ENCODE assay signal across 24 cellular contexts in genomic region chr22:48760481-48761238, GRCh38.
DNase-seq lines count a peak whose midpoint lies in the region; ATAC-seq and TF ChIP-seq lines count a peak whose summit lies in the region.
"Had no signal": no experiment of that assay in that cellular context is flagged by ENCODE, and none has a peak within 500 bp of the region (broad histone marks: within the 10 kb centered on the region; RNA-seq: fewer than 3 reads in every experiment).

No MANE protein-coding gene starts in this region.

- H3K27ac ChIP-seq in right atrium auricular region: no peak overlapping the region
- H3K27ac ChIP-seq: body of pancreas, SJCRH30, skin epidermis, upper lobe of right lung, VCaP had no signal

- H3K9me3 ChIP-seq in right atrium auricular region: peaks cover 4 to 6% of the 10 kb centered on the region in 2 donors
- H3K9me3 ChIP-seq: body of pancreas, SJCRH30, upper lobe of right lung had no signal

- CTCF ChIA-PET in WTC11 (lab: Charles Lee): interaction anchor here (0.6 to 1.9 kb wide), 3 partner anchors 8 to 214 kb away, joined by 3 to 5 read pairs (median 3); no protein-coding TSS in a partner anchor

- ATAC-seq in WTC11: no peak
- ATAC-seq in HG02885 (IDR thresholded peaks at IDR 0.05; ENCODE audit: poor library complexity, unreplicated experiment): no peak
- ATAC-seq: body of pancreas; naive thymus-derived CD8-positive, alpha-beta T cell; stimulated activated naive CD8-positive, alpha-beta T cell treated with anti-CD3 and anti-CD28 coated beads, Interleukin-15, amount 100 ng/mL, for 72 hours; upper lobe of right lung had no signal

- no peaks in the 10 kb centered on the region for H3K36me3 Mint-ChIP-seq in WTC11
- no peaks in the 10 kb centered on the region for H3K36me3 Mint-ChIP-seq in T-helper 2 cell treated with Interferon-gamma antibody and Interleukin-4, amounts not matched to agents 5 μg/mL and 100 μg/mL, for 36 hours (ENCODE audit: low read depth)
- H3K36me3 Mint-ChIP-seq: memory B cell had no signal

- intact Hi-C loops in posterior vena cava (cut with DNase I): no loop called here

- H3K4me3 ChIP-seq in right atrium auricular region: no peak overlapping the region
- H3K4me3 ChIP-seq: body of pancreas, SJCRH30, skin epidermis, upper lobe of right lung had no signal

- peaks cover 15% of the 10 kb centered on the region for H3K9me3 Mint-ChIP-seq in WTC11
- H3K9me3 Mint-ChIP-seq in T-helper 2 cell treated with Interferon-gamma antibody and Interleukin-4, amounts not matched to agents 5 μg/mL and 100 μg/mL, for 36 hours: no peaks in the 10 kb centered on the region
- H3K9me3 Mint-ChIP-seq: activated T-helper 1 cell treated with anti-CD3 and anti-CD28 coated beads, Interleukin-12 subunit alpha, Interleukin-12 subunit beta, Interleukin-2, Interleukin-4 antibody, amounts not matched to agents 30 ng/mL and 10 ng/mL and 1 ng/mL, durations not matched to agents 14 hours and 24 hours and 36 hours had no signal

- H3K27me3 ChIP-seq in right atrium auricular region: no peaks in the 10 kb centered on the region
- H3K27me3 ChIP-seq: body of pancreas, upper lobe of right lung had no signal

- H3K4me1 Mint-ChIP-seq in WTC11: no peaks in the 10 kb centered on the region
- no peaks in the 10 kb centered on the region for H3K4me1 Mint-ChIP-seq in T-helper 2 cell treated with Interferon-gamma antibody and Interleukin-4, amounts not matched to agents 5 μg/mL and 100 μg/mL, for 36 hours (ENCODE audit: low read depth)
- H3K4me1 Mint-ChIP-seq: memory B cell; naive thymus-derived CD8-positive, alpha-beta T cell; stimulated activated naive CD8-positive, alpha-beta T cell treated with anti-CD3 and anti-CD28 coated beads, Interleukin-15, amount 100 ng/mL, for 72 hours had no signal

- no peaks in the 10 kb centered on the region for H3K4me1 ChIP-seq in right atrium auricular region
- H3K4me1 ChIP-seq: body of pancreas, SJCRH30, upper lobe of right lung had no signal

- H3K27me3 Mint-ChIP-seq in WTC11 (ENCODE audit: low read depth): no peaks in the 10 kb centered on the region; the same call in 1 of the 2 replicates
- H3K27me3 Mint-ChIP-seq in T-helper 2 cell treated with Interferon-gamma antibody and Interleukin-4, amounts not matched to agents 5 μg/mL and 100 μg/mL, for 36 hours (ENCODE audit: low read depth): no peaks in the 10 kb centered on the region

- no peak for TF ChIP-seq CTCF in WTC11 (IDR thresholded peaks at IDR 0.05)
- no peak for TF ChIP-seq CTCF in right atrium auricular region (IDR thresholded peaks at IDR 0.05)

- no peak overlapping the region for H3K4me3 Mint-ChIP-seq in WTC11
- H3K4me3 Mint-ChIP-seq in T-helper 2 cell treated with Interferon-gamma antibody and Interleukin-4, amounts not matched to agents 5 μg/mL and 100 μg/mL, for 36 hours: no peak overlapping the region
- H3K4me3 Mint-ChIP-seq: activated T-helper 1 cell treated with anti-CD3 and anti-CD28 coated beads, Interleukin-12 subunit alpha, Interleukin-12 subunit beta, Interleukin-2, Interleukin-4 antibody, amounts not matched to agents 30 ng/mL and 10 ng/mL and 1 ng/mL, durations not matched to agents 14 hours and 24 hours and 36 hours; memory B cell; naive thymus-derived CD8-positive, alpha-beta T cell; stimulated activated naive CD8-positive, alpha-beta T cell treated with anti-CD3 and anti-CD28 coated beads, Interleukin-15, amount 100 ng/mL, for 72 hours had no signal

- POLR2A ChIA-PET in WTC11 (lab: Charles Lee): no interaction called here

- H3K36me3 ChIP-seq in right atrium auricular region: no peaks in the 10 kb centered on the region
- H3K36me3 ChIP-seq: SJCRH30, upper lobe of right lung had no signal

- peak; percentile 1 for DNase-seq in ELF-1 (ENCODE audit: low read depth, low spot score)
- DNase-seq in WTC11 (ENCODE audit: low spot score): peak; percentile 5
- DNase-seq in right atrium auricular region (ENCODE audit: low spot score): peak; percentile 47
- DNase-seq in posterior vena cava (ENCODE audit: low spot score): peak; percentile 41
- no peak for DNase-seq in T-helper 2 cell treated with Interferon-gamma antibody and Interleukin-4, amounts not matched to agents 5 μg/mL and 100 μg/mL, for 36 hours (ENCODE audit: low spot score)
- DNase-seq in EL: no peak
- DNase-seq in Kasumi-1 (lab: John Stamatoyannopoulos, UW): no peak
- DNase-seq: COR-L47; cortex of kidney; H7; NCI-H187; NCI-H226; NCI-H82; SJCRH30; stimulated activated CD4-positive, alpha-beta T cell treated with anti-CD3 and anti-CD28 coated beads, Interleukin-2, amount 100 ng/mL, for 48 hours; stimulated activated naive CD8-positive, alpha-beta T cell treated with anti-CD3 and anti-CD28 coated beads, Interleukin-15, amount 100 ng/mL, for 72 hours; upper lobe of right lung had no signal

- H3K27ac Mint-ChIP-seq in WTC11: no peak overlapping the region
- no peak overlapping the region for H3K27ac Mint-ChIP-seq in T-helper 2 cell treated with Interferon-gamma antibody and Interleukin-4, amounts not matched to agents 5 μg/mL and 100 μg/mL, for 36 hours
- H3K27ac Mint-ChIP-seq: activated T-helper 1 cell treated with anti-CD3 and anti-CD28 coated beads, Interleukin-12 subunit alpha, Interleukin-12 subunit beta, Interleukin-2, Interleukin-4 antibody, amounts not matched to agents 30 ng/mL and 10 ng/mL and 1 ng/mL, durations not matched to agents 14 hours and 24 hours and 36 hours; memory B cell; stimulated activated naive CD8-positive, alpha-beta T cell treated with anti-CD3 and anti-CD28 coated beads, Interleukin-15, amount 100 ng/mL, for 72 hours had no signal

TF ChIP-seq in WTC11, 78 proteins besides CTCF, POLR2A, EP300 and RAD21:
- TF ChIP-seq ZNF423 (CRISPR knock-in tag; IDR thresholded peaks at IDR 0.05): no peak
- no peak for TF ChIP-seq CREM (CRISPR knock-in tag; IDR thresholded peaks at IDR 0.05)
- TF ChIP-seq ZNF416 (CRISPR knock-in tag; IDR thresholded peaks at IDR 0.05): no peak
- no peak for TF ChIP-seq ZBTB21 (CRISPR knock-in tag; IDR thresholded peaks at IDR 0.05; ENCODE audit: borderline replicate concordance)
- no peak for TF ChIP-seq SMAD3 (CRISPR knock-in tag; IDR thresholded peaks at IDR 0.05; ENCODE audit: borderline replicate concordance)
- no peak for TF ChIP-seq ZNF232 (CRISPR knock-in tag; IDR thresholded peaks at IDR 0.05)
- no peak for TF ChIP-seq FOXP4 (CRISPR knock-in tag; IDR thresholded peaks at IDR 0.05)
- TF ChIP-seq PRDM15 (CRISPR knock-in tag; IDR thresholded peaks at IDR 0.05): no peak
- no peak for TF ChIP-seq KAT7 (CRISPR knock-in tag; IDR thresholded peaks at IDR 0.05; ENCODE audit: borderline replicate concordance)
- no peak for TF ChIP-seq ELF4 (CRISPR knock-in tag; IDR thresholded peaks at IDR 0.05; ENCODE audit: low read depth)
- no peak for TF ChIP-seq SOX15 (CRISPR knock-in tag; IDR thresholded peaks at IDR 0.05)
- no peak for TF ChIP-seq FOXK1 (CRISPR knock-in tag; IDR thresholded peaks at IDR 0.05)
- no peak for TF ChIP-seq ZNF317 (CRISPR knock-in tag; IDR thresholded peaks at IDR 0.05; ENCODE audit: borderline replicate concordance, low read depth)
- no peak for TF ChIP-seq MXD4 (CRISPR knock-in tag; IDR thresholded peaks at IDR 0.05; ENCODE audit: borderline replicate concordance)
- TF ChIP-seq PRRX2 (CRISPR knock-in tag; IDR thresholded peaks at IDR 0.05): no peak

Comparison
In these comparisons a context has a peak if more than half of its experiments do, and no peak if none do; other contexts are left out.
1. DNase-seq: peak in ELF-1 (single experiment), WTC11 (single experiment), right atrium auricular region (single experiment) and posterior vena cava (single experiment); none in T-helper 2 cell treated with Interferon-gamma antibody and Interleukin-4, amounts not matched to agents 5 μg/mL and 100 μg/mL, for 36 hours (single experiment), EL (single experiment) and Kasumi-1 (0 of 2).